In the genomic region with DNA sequence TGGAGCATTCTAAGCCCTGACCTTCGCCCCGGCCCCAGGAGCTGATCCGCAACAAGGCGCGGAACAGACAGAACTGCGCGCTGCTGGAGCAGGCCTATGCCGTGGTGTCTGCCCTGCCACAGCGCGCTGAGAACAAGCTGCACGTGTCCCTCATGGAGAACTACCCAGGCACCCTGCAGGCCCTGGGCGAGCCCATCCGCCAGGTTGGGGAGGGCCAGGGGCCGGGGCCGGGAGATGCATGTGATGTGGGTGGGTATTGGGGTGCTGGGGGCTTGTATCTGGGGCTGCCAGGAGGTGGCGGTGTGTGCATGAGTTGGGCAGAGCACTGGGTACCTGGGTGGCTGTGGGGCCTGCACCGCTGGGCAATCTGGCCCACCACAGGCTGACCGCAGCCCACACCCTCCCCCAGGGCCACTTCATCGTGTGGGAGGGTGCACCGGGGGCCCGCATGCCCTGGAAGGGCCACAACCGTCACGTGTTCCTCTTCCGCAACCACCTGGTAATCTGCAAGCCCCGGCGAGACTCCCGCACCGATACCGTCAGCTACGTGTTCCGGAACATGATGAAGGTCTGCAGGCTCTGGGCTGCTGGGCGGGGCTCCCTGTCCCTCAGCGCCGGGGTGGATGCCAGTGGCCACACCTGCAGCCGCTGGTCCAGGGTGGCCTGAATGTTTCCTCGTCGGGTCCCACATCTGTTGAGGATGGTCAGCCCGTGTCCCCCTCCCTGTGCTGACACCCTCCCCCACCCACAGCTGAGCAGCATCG, we compare ENCODE assay signal across 1 cellular context.
TF ChIP-seq lines count a peak whose summit lies in the region.

No MANE protein-coding gene starts in this region.

TF ChIP-seq in K562, 482 proteins besides CTCF, POLR2A, EP300 and RAD21 (continued from another document and continues in another):
- TF ChIP-seq, protein P1, sequence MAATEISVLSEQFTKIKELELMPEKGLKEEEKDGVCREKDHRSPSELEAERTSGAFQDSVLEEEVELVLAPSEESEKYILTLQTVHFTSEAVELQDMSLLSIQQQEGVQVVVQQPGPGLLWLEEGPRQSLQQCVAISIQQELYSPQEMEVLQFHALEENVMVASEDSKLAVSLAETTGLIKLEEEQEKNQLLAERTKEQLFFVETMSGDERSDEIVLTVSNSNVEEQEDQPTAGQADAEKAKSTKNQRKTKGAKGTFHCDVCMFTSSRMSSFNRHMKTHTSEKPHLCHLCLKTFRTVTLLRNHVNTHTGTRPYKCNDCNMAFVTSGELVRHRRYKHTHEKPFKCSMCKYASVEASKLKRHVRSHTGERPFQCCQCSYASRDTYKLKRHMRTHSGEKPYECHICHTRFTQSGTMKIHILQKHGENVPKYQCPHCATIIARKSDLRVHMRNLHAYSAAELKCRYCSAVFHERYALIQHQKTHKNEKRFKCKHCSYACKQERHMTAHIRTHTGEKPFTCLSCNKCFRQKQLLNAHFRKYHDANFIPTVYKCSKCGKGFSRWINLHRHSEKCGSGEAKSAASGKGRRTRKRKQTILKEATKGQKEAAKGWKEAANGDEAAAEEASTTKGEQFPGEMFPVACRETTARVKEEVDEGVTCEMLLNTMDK (IDR thresholded peaks at IDR 0.05; ENCODE audit: borderline replicate concordance, insufficient read depth, low read depth, low read length, poor library complexity, severe bottlenecking) = no peak
- TF ChIP-seq RNF2 (IDR thresholded peaks at IDR 0.05) = peak; percentile 84; the same call in 1 of the 2 replicates
- TF ChIP-seq SIX5 (IDR thresholded peaks at IDR 0.05; ENCODE audit: borderline replicate concordance in 1 of 2, insufficient read depth in 1 of 2, low read depth in 1 of 2, low read length in 2 of 2) = no peak
- TF ChIP-seq, protein P2, sequence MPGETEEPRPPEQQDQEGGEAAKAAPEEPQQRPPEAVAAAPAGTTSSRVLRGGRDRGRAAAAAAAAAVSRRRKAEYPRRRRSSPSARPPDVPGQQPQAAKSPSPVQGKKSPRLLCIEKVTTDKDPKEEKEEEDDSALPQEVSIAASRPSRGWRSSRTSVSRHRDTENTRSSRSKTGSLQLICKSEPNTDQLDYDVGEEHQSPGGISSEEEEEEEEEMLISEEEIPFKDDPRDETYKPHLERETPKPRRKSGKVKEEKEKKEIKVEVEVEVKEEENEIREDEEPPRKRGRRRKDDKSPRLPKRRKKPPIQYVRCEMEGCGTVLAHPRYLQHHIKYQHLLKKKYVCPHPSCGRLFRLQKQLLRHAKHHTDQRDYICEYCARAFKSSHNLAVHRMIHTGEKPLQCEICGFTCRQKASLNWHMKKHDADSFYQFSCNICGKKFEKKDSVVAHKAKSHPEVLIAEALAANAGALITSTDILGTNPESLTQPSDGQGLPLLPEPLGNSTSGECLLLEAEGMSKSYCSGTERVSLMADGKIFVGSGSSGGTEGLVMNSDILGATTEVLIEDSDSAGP (CRISPR knock-in tag; IDR thresholded peaks at IDR 0.05) = no peak
- TF ChIP-seq ETV5 (CRISPR knock-in tag; IDR thresholded peaks at IDR 0.05; ENCODE audit: low read depth) = peak; percentile 95
- no peak for TF ChIP-seq BRD9 (IDR thresholded peaks at IDR 0.05; ENCODE audit: low read depth, partially characterized antibody)
- peak; percentile 89 to 90 for TF ChIP-seq MAZ (CRISPR knock-in tag; conservative IDR thresholded peaks at IDR 0.05 in 1 of 2, IDR thresholded peaks at IDR 0.05 in 1 of 2)
- TF ChIP-seq, protein P3, sequence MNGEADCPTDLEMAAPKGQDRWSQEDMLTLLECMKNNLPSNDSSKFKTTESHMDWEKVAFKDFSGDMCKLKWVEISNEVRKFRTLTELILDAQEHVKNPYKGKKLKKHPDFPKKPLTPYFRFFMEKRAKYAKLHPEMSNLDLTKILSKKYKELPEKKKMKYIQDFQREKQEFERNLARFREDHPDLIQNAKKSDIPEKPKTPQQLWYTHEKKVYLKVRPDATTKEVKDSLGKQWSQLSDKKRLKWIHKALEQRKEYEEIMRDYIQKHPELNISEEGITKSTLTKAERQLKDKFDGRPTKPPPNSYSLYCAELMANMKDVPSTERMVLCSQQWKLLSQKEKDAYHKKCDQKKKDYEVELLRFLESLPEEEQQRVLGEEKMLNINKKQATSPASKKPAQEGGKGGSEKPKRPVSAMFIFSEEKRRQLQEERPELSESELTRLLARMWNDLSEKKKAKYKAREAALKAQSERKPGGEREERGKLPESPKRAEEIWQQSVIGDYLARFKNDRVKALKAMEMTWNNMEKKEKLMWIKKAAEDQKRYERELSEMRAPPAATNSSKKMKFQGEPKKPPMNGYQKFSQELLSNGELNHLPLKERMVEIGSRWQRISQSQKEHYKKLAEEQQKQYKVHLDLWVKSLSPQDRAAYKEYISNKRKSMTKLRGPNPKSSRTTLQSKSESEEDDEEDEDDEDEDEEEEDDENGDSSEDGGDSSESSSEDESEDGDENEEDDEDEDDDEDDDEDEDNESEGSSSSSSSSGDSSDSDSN (IDR thresholded peaks at IDR 0.05; ENCODE audit: borderline replicate concordance in 1 of 2, low read depth in 2 of 2, low read length in 2 of 2) = 0 out of 4 replicates have a peak, but pooled peaks of 1 of the 2 experiments have one; percentile 47
- no peak for TF ChIP-seq NFIC (IDR thresholded peaks at IDR 0.05)
- TF ChIP-seq, protein P4, sequence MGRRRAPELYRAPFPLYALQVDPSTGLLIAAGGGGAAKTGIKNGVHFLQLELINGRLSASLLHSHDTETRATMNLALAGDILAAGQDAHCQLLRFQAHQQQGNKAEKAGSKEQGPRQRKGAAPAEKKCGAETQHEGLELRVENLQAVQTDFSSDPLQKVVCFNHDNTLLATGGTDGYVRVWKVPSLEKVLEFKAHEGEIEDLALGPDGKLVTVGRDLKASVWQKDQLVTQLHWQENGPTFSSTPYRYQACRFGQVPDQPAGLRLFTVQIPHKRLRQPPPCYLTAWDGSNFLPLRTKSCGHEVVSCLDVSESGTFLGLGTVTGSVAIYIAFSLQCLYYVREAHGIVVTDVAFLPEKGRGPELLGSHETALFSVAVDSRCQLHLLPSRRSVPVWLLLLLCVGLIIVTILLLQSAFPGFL (CRISPR knock-in tag; IDR thresholded peaks at IDR 0.05) = no peak
- no peak for TF ChIP-seq HDAC3 (IDR thresholded peaks at IDR 0.05; ENCODE audit: borderline replicate concordance, partially characterized antibody)
- peak; percentile 54 for TF ChIP-seq CC2D1A (IDR thresholded peaks at IDR 0.05)
- no peak for TF ChIP-seq ETV6 (IDR thresholded peaks at IDR 0.05; ENCODE audit: borderline replicate concordance in 1 of 2, low read depth in 2 of 2, low read length in 1 of 2)
- no peak for TF ChIP-seq ETV6 (CRISPR knock-in tag; IDR thresholded peaks at IDR 0.05; ENCODE audit: borderline replicate concordance)
- no peak for TF ChIP-seq ZNF384 (IDR thresholded peaks at IDR 0.05; ENCODE audit: low read depth, low read length)
- TF ChIP-seq, protein P5, sequence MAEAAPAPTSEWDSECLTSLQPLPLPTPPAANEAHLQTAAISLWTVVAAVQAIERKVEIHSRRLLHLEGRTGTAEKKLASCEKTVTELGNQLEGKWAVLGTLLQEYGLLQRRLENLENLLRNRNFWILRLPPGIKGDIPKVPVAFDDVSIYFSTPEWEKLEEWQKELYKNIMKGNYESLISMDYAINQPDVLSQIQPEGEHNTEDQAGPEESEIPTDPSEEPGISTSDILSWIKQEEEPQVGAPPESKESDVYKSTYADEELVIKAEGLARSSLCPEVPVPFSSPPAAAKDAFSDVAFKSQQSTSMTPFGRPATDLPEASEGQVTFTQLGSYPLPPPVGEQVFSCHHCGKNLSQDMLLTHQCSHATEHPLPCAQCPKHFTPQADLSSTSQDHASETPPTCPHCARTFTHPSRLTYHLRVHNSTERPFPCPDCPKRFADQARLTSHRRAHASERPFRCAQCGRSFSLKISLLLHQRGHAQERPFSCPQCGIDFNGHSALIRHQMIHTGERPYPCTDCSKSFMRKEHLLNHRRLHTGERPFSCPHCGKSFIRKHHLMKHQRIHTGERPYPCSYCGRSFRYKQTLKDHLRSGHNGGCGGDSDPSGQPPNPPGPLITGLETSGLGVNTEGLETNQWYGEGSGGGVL (CRISPR knock-in tag; IDR thresholded peaks at IDR 0.05) = no peak
- TF ChIP-seq, protein P6, sequence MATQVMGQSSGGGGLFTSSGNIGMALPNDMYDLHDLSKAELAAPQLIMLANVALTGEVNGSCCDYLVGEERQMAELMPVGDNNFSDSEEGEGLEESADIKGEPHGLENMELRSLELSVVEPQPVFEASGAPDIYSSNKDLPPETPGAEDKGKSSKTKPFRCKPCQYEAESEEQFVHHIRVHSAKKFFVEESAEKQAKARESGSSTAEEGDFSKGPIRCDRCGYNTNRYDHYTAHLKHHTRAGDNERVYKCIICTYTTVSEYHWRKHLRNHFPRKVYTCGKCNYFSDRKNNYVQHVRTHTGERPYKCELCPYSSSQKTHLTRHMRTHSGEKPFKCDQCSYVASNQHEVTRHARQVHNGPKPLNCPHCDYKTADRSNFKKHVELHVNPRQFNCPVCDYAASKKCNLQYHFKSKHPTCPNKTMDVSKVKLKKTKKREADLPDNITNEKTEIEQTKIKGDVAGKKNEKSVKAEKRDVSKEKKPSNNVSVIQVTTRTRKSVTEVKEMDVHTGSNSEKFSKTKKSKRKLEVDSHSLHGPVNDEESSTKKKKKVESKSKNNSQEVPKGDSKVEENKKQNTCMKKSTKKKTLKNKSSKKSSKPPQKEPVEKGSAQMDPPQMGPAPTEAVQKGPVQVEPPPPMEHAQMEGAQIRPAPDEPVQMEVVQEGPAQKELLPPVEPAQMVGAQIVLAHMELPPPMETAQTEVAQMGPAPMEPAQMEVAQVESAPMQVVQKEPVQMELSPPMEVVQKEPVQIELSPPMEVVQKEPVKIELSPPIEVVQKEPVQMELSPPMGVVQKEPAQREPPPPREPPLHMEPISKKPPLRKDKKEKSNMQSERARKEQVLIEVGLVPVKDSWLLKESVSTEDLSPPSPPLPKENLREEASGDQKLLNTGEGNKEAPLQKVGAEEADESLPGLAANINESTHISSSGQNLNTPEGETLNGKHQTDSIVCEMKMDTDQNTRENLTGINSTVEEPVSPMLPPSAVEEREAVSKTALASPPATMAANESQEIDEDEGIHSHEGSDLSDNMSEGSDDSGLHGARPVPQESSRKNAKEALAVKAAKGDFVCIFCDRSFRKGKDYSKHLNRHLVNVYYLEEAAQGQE (CRISPR knock-in tag; IDR thresholded peaks at IDR 0.05; ENCODE audit: low read depth) = no peak
- no peak for TF ChIP-seq RHOXF2B (CRISPR knock-in tag; conservative IDR thresholded peaks at IDR 0.05)
- TF ChIP-seq FOXM1 (IDR thresholded peaks at IDR 0.05; ENCODE audit: low read depth) = no peak
- peak; percentile 91; the same call in 1 of the 2 replicates for TF ChIP-seq FOXM1 (CRISPR knock-in tag; IDR thresholded peaks at IDR 0.05; ENCODE audit: low read depth)
- TF ChIP-seq, protein P7, sequence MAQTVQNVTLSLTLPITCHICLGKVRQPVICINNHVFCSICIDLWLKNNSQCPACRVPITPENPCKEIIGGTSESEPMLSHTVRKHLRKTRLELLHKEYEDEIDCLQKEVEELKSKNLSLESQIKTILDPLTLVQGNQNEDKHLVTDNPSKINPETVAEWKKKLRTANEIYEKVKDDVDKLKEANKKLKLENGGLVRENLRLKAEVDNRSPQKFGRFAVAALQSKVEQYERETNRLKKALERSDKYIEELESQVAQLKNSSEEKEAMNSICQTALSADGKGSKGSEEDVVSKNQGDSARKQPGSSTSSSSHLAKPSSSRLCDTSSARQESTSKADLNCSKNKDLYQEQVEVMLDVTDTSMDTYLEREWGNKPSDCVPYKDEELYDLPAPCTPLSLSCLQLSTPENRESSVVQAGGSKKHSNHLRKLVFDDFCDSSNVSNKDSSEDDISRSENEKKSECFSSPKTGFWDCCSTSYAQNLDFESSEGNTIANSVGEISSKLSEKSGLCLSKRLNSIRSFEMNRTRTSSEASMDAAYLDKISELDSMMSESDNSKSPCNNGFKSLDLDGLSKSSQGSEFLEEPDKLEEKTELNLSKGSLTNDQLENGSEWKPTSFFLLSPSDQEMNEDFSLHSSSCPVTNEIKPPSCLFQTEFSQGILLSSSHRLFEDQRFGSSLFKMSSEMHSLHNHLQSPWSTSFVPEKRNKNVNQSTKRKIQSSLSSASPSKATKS (CRISPR knock-in tag; IDR thresholded peaks at IDR 0.05) = no peak
- peak; percentile 55 for TF ChIP-seq TEAD4 (IDR thresholded peaks at IDR 0.05; ENCODE audit: low read length)
- TF ChIP-seq TEAD4 (CRISPR knock-in tag; IDR thresholded peaks at IDR 0.05; ENCODE audit: borderline replicate concordance) = no peak
- no peak for TF ChIP-seq SRSF1 (IDR thresholded peaks at IDR 0.05; ENCODE audit: low read depth, low read length)
- TF ChIP-seq, protein P8, sequence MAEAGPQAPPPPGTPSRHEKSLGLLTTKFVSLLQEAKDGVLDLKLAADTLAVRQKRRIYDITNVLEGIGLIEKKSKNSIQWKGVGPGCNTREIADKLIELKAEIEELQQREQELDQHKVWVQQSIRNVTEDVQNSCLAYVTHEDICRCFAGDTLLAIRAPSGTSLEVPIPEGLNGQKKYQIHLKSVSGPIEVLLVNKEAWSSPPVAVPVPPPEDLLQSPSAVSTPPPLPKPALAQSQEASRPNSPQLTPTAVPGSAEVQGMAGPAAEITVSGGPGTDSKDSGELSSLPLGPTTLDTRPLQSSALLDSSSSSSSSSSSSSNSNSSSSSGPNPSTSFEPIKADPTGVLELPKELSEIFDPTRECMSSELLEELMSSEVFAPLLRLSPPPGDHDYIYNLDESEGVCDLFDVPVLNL (CRISPR knock-in tag; IDR thresholded peaks at IDR 0.05; ENCODE audit: low read depth) = no peak
- no peak for TF ChIP-seq ZNF583 (CRISPR knock-in tag; IDR thresholded peaks at IDR 0.05)
- no peak for TF ChIP-seq ZNF174 (CRISPR knock-in tag; IDR thresholded peaks at IDR 0.05)
- TF ChIP-seq, protein P9, sequence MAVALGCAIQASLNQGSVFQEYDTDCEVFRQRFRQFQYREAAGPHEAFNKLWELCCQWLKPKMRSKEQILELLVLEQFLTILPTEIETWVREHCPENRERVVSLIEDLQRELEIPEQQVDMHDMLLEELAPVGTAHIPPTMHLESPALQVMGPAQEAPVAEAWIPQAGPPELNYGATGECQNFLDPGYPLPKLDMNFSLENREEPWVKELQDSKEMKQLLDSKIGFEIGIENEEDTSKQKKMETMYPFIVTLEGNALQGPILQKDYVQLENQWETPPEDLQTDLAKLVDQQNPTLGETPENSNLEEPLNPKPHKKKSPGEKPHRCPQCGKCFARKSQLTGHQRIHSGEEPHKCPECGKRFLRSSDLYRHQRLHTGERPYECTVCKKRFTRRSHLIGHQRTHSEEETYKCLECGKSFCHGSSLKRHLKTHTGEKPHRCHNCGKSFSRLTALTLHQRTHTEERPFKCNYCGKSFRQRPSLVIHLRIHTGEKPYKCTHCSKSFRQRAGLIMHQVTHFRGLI (CRISPR knock-in tag; IDR thresholded peaks at IDR 0.05) = no peak
- TF ChIP-seq KAT7 (CRISPR knock-in tag; IDR thresholded peaks at IDR 0.05; ENCODE audit: borderline replicate concordance) = no peak
- peak; percentile 85 for TF ChIP-seq ARID1B (IDR thresholded peaks at IDR 0.05)
- TF ChIP-seq ZNF133 (CRISPR knock-in tag; IDR thresholded peaks at IDR 0.05) = no peak
- peak; percentile 68 for TF ChIP-seq PCBP1 (IDR thresholded peaks at IDR 0.05; ENCODE audit: low read depth, low read length, poor library complexity, severe bottlenecking)
- no peak for TF ChIP-seq PYGO2 (tag; IDR thresholded peaks at IDR 0.05)
- peak; percentile 97 for TF ChIP-seq HMGN3 (IDR thresholded peaks at IDR 0.05; ENCODE audit: borderline replicate concordance, extremely low read depth, insufficient read length, low read depth, low read length)
- TF ChIP-seq, protein P10, sequence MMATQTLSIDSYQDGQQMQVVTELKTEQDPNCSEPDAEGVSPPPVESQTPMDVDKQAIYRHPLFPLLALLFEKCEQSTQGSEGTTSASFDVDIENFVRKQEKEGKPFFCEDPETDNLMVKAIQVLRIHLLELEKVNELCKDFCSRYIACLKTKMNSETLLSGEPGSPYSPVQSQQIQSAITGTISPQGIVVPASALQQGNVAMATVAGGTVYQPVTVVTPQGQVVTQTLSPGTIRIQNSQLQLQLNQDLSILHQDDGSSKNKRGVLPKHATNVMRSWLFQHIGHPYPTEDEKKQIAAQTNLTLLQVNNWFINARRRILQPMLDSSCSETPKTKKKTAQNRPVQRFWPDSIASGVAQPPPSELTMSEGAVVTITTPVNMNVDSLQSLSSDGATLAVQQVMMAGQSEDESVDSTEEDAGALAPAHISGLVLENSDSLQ (IDR thresholded peaks at IDR 0.05) = peak; percentile 71
